ENCODE assay signal across 1 cellular context in genomic region chr9:136889858-136890257, GRCh38.
TF ChIP-seq lines count a peak whose summit lies in the region.

No MANE protein-coding gene starts in this region.

TF ChIP-seq in K562, 482 proteins besides CTCF, POLR2A, EP300 and RAD21:
- TF ChIP-seq RBFOX2 (IDR thresholded peaks at IDR 0.05; ENCODE audit: low read depth, low read length) (peak; percentile 47), ETV5 (CRISPR knock-in tag; IDR thresholded peaks at IDR 0.05; ENCODE audit: low read depth) (no peak), FOXK2 (conservative IDR thresholded peaks at IDR 0.05 in 1 of 2, IDR thresholded peaks at IDR 0.05 in 1 of 2; ENCODE audit: low read depth in 2 of 2) (no peak), ZBTB26 (CRISPR knock-in tag; IDR thresholded peaks at IDR 0.05) (no peak), MGA (IDR thresholded peaks at IDR 0.05) (no peak), POLR2G (IDR thresholded peaks at IDR 0.05; ENCODE audit: low read depth, low read length) (0 out of 2 replicates have a peak, but pooled peaks have one; percentile 44)
TF ChIP-seq in K562: peak in this region for 2.
